ENCODE assay signal across 9 cellular contexts in the genomic region with DNA sequence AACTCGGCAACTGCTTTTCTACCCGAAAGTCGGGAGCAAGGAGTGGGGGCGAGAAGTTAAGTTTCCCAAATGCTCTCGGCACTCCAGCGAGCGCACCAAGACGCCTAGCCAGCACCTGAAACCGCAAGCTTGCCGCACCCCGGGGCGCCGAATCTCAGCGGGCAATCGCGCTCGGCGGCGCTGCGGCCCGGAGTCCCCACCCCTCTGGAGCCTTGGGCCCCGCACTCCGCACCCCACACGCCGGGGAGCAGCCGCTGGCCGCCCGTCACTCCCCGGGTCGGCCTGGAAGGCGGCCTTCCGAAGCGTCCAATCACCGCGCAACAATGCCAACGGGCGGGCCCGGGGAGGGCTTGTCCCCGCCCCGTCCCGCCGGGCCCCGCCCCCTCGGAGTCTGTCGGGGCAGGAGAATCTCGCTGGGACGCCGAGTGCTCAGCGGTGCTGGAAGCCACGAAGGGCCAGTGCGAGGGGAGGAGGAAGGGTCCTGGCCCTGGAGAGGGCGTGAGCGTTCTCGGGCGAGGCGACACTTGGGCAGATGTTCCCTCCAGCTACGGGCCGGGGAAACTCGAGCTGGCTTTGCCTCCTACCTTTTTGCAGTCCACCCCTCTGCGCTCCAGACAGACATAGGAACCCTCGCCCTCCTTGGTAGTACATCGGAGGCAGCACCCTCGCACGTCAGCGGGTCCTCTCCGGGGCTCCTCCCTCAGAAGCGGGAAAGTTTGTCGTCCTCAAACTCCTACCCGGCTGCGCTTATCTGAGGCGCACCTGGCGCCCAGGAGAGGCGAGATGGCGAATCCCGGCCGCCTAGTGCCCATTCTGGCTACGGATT. TPM values are rescaled to one million over a fixed set of nuclear protein-coding genes. Genes with fewer than 3 reads are reported as not detected.
DNase-seq lines count a peak whose midpoint lies in the region; ATAC-seq, FAIRE-seq and TF ChIP-seq lines count a peak whose summit lies in the region.
"Had no signal": no experiment of that assay in that cellular context is flagged by ENCODE, and none has a peak within 500 bp of the region (broad histone marks: within the 10 kb centered on the region; RNA-seq: fewer than 3 reads in every experiment).

No MANE protein-coding gene starts in this region.

- H3K4me3 ChIP-seq in keratinocyte (ENCODE audit: control insufficient read depth in 2 of 3, extremely low read depth in 1 of 3, insufficient read depth in 2 of 3, low read depth in 1 of 3, low read length in 3 of 3) = peak overlapping the region; percentile 63 to 81 (median 69)

- H3K4me1 ChIP-seq in keratinocyte (ENCODE audit: control insufficient read depth, extremely low read depth, insufficient read depth, low read length) = peaks cover 14% of the 10 kb centered on the region

- H3K9me1 ChIP-seq in keratinocyte (ENCODE audit: control insufficient read depth, extremely low read depth, insufficient read depth, low read length) = no peaks in the 10 kb centered on the region

- peak overlapping the region; percentile 6 for H3K27ac ChIP-seq in keratinocyte (ENCODE audit: control insufficient read depth, insufficient read depth, low read length)

- peaks cover 2% of the 10 kb centered on the region for H3K9me3 Mint-ChIP-seq in activated B cell treated with CpG ODN at 0.5 μM for 24 hours
- H3K9me3 Mint-ChIP-seq in central memory CD8-positive, alpha-beta T cell = no peaks in the 10 kb centered on the region

- ATAC-seq in HG03045 (IDR thresholded peaks at IDR 0.05; ENCODE audit: unreplicated experiment) (peak; percentile 97), activated B cell treated with CpG ODN at 0.5 μM for 24 hours (ENCODE audit: low read depth) (peak; percentile 93)
- ATAC-seq in central memory CD8-positive, alpha-beta T cell (replicated peaks; ENCODE audit: extremely low read depth, poor library complexity, severe bottlenecking) = peak; percentile 44

- no peaks in the 10 kb centered on the region for H3K36me3 ChIP-seq in keratinocyte (ENCODE audit: control insufficient read depth in 2 of 2, extremely low read depth in 1 of 2, insufficient read depth in 2 of 2, low read length in 2 of 2)

- H4K20me1 ChIP-seq in keratinocyte (ENCODE audit: control insufficient read depth, extremely low read depth, insufficient read depth, low read length) = no peaks in the 10 kb centered on the region

- intact Hi-C loops in activated B cell treated with CpG ODN at 0.5 μM for 24 hours (cut with micrococcal nuclease) = loop anchor here (1.0 to 5.0 kb wide), 2 partner anchors 127 to 479 kb away; partner anchors contain the start of gene CTIF

- peak overlapping the region; percentile 72 for H3K4me2 ChIP-seq in keratinocyte (ENCODE audit: control insufficient read depth, extremely low read depth, insufficient read depth, low read depth, low read length)

- DNase-seq in NCI-H2081 (lab: John Stamatoyannopoulos, UW) (peak; percentile 67 to 73), NCI-H2081 treated with DMSO at 0.1 percent for 48 hours (lab: John Stamatoyannopoulos, UW) (no peak), NCI-H2107 treated with DMSO at 0.1 percent for 48 hours (lab: John Stamatoyannopoulos, UW; ENCODE audit: unreplicated experiment) (peak; percentile 61), activated B cell treated with CpG ODN at 0.5 μM for 24 hours (peak; percentile 49), keratinocyte (ENCODE audit: low read depth, low spot score) (no peak), smooth muscle cell of the brain vasculature (ENCODE audit: low read depth, low spot score) (peak; percentile 23)
- DNase-seq in central memory CD8-positive, alpha-beta T cell (ENCODE audit: low spot score in 2 of 2) = no peak

- H3K9me3 ChIP-seq in keratinocyte (ENCODE audit: control insufficient read depth, low read depth, low read length) = no peaks in the 10 kb centered on the region

- peak; percentile 59 for FAIRE-seq in keratinocyte (lab: Jason Lieb, UNC)
- FAIRE-seq: A204.1 had no signal

- H3K4me3 Mint-ChIP-seq in activated B cell treated with CpG ODN at 0.5 μM for 24 hours = peak overlapping the region; percentile 66
- H3K4me3 Mint-ChIP-seq in central memory CD8-positive, alpha-beta T cell = peak overlapping the region; percentile 56

- H3K4me1 Mint-ChIP-seq in activated B cell treated with CpG ODN at 0.5 μM for 24 hours = peaks cover 14% of the 10 kb centered on the region
- H3K4me1 Mint-ChIP-seq in central memory CD8-positive, alpha-beta T cell = no peaks in the 10 kb centered on the region

- no peak for TF ChIP-seq CTCF in activated B cell treated with CpG ODN at 0.5 μM for 24 hours (IDR thresholded peaks at IDR 0.05)
- TF ChIP-seq CTCF in keratinocyte (optimal IDR thresholded peaks at IDR 0.05 in 1 of 3, IDR thresholded peaks at IDR 0.05 in 1 of 3, conservative IDR thresholded peaks at IDR 0.05 in 1 of 3; ENCODE audit: extremely low read depth in 1 of 3, insufficient read depth in 2 of 3, low read length in 3 of 3) = peak; percentile 9 to 15 (median 15)

- peaks cover 25% of the 10 kb centered on the region for H3K27me3 ChIP-seq in keratinocyte (ENCODE audit: control insufficient read depth, extremely low read depth, insufficient read depth, low read length)

- no peak overlapping the region for H3K27ac Mint-ChIP-seq in activated B cell treated with CpG ODN at 0.5 μM for 24 hours
- H3K27ac Mint-ChIP-seq in central memory CD8-positive, alpha-beta T cell (ENCODE audit: low read depth) = no peak overlapping the region

- peak overlapping the region; percentile 92 for H2AFZ ChIP-seq in keratinocyte (ENCODE audit: control insufficient read depth, low read length)

- H3K27me3 Mint-ChIP-seq in activated B cell treated with CpG ODN at 0.5 μM for 24 hours = peaks cover 65% of the 10 kb centered on the region
- H3K27me3 Mint-ChIP-seq in central memory CD8-positive, alpha-beta T cell = peaks cover 77% of the 10 kb centered on the region

- dilution Hi-C loops in keratinocyte (cut with MboI; ENCODE audit: extremely low pct_ligation_motif_present, low sequenced_read_pairs) = no loop called here

- no peaks in the 10 kb centered on the region for H3K79me2 ChIP-seq in keratinocyte (ENCODE audit: control insufficient read depth, insufficient read depth, low read length)

- CTCF ChIA-PET in activated B cell treated with CpG ODN at 0.5 μM for 24 hours (lab: Charles Lee) = no interaction called here

- POLR2A ChIA-PET in activated B cell treated with CpG ODN at 0.5 μM for 24 hours (lab: Charles Lee) = no interaction called here

- peak overlapping the region; percentile 52 for H3K9ac ChIP-seq in keratinocyte (ENCODE audit: control insufficient read depth, extremely low read depth, insufficient read depth, low read length)

- H3K36me3 Mint-ChIP-seq in activated B cell treated with CpG ODN at 0.5 μM for 24 hours (ENCODE audit: low read depth) = no peaks in the 10 kb centered on the region
- H3K36me3 Mint-ChIP-seq in central memory CD8-positive, alpha-beta T cell (ENCODE audit: insufficient read depth) = no peaks in the 10 kb centered on the region

RNA-seq across cellular contexts. Expression of gene ZBTB7C, which starts 1.1 kb away (rescaled TPM):
- not detected in 2 replicates for total RNA-seq in activated B cell treated with CpG ODN at 0.5 μM for 24 hours
- polyA plus RNA-seq in keratinocyte = 0.15 to 0.77 TPM (median 0.58 TPM) in 3 replicates
- polyA plus RNA-seq in keratinocyte (2011; ENCODE audit: low read depth) = 0.76 TPM
- polyA plus RNA-seq in keratinocyte (2011; cell fraction: cytosol; rRNA removed) = 0.28 and 0.30 TPM in 2 replicates
- 0.72 and 1.1 TPM in 2 replicates for polyA plus RNA-seq in keratinocyte (2011; cell fraction: nucleus; rRNA removed)
- 0.80 and 4.0 TPM in 2 replicates for polyA plus RNA-seq in keratinocyte (2012; ENCODE audit: low replicate concordance)
- polyA minus RNA-seq in keratinocyte = 0.22 to 0.66 TPM (median 0.62 TPM) in 3 replicates
- polyA minus RNA-seq in keratinocyte (2011; cell fraction: cytosol; rRNA and poly(A)+ RNA removed) = not detected
- polyA minus RNA-seq in keratinocyte (2011; cell fraction: nucleus; rRNA and poly(A)+ RNA removed) = 0.32 and 1.1 TPM in 2 replicates

Comparison
In these comparisons a context has a peak if more than half of its experiments do, and no peak if none do; other contexts are left out.
1. DNase-seq: peak in NCI-H2081 (2 of 2), NCI-H2107 treated with DMSO at 0.1 percent for 48 hours (single experiment), activated B cell treated with CpG ODN at 0.5 μM for 24 hours (single experiment) and smooth muscle cell of the brain vasculature (single experiment); none in NCI-H2081 treated with DMSO at 0.1 percent for 48 hours (single experiment), central memory CD8-positive, alpha-beta T cell (0 of 2) and keratinocyte (single experiment).
2. ATAC-seq: peak in every context shown above with its lines; median percentile 97 in HG03045; 93 in activated B cell treated with CpG ODN at 0.5 μM for 24 hours; 44 in central memory CD8-positive, alpha-beta T cell.